In genomic region chr9:129584136-129584535, GRCh38 we compare ENCODE assay signal across 8 cellular contexts. TPM values are rescaled to one million over a fixed set of nuclear protein-coding genes. Genes with fewer than 3 reads are reported as not detected.
DNase-seq lines count a peak whose midpoint lies in the region; ATAC-seq and TF ChIP-seq lines count a peak whose summit lies in the region.

No MANE protein-coding gene starts in this region.

- H3K36me3 ChIP-seq in heart right ventricle = no peaks in the 10 kb centered on the region

- H3K27me3 ChIP-seq in heart right ventricle = no peaks in the 10 kb centered on the region

- H3K4me3 ChIP-seq in heart right ventricle = no peak overlapping the region

- no peaks in the 10 kb centered on the region for H3K9me3 ChIP-seq in heart right ventricle

- 70 to 79% methylated on average over 1 of the region's 1 CpG for WGBS in heart right ventricle, 2 donors

- POLR2A ChIA-PET in activated naive CD8-positive, alpha-beta T cell treated with anti-CD3 and anti-CD28 coated beads, Interleukin-2, amount 10 ng/mL, durations not matched to agents 7 days and 5 days (lab: Charles Lee) = interaction anchor here (0.8 to 2.2 kb wide), 6 partner anchors 9 to 444 kb away, joined by 3 to 9 read pairs (median 5); partner anchors contain the start of gene IER5L

- in situ Hi-C loops in SK-MEL-5 (cut with HindIII; ENCODE audit: low pct_unique_long_range_greater_than_20kb, low sequenced_read_pairs) = no loop called here

- H3K27ac Mint-ChIP-seq in activated naive CD8-positive, alpha-beta T cell treated with anti-CD3 and anti-CD28 coated beads, Interleukin-2, amount 10 ng/mL, durations not matched to agents 7 days and 5 days = peak overlapping the region; percentile 89

- DNase-seq in GM04503 (ENCODE audit: low read depth) (peak; percentile 40), HPDE6-E6E7 (ENCODE audit: extremely low spot score) (peak; percentile 65), SK-MEL-5 (ENCODE audit: low read depth, low spot score) (peak; percentile 91), heart right ventricle (peak in 1 of 2 donors; percentile 83), retina (peak; percentile 73)
- DNase-seq in activated naive CD8-positive, alpha-beta T cell treated with anti-CD3 and anti-CD28 coated beads, Interleukin-2, amount 10 ng/mL, durations not matched to agents 7 days and 5 days = no peak

- H3K36me3 Mint-ChIP-seq in activated naive CD8-positive, alpha-beta T cell treated with anti-CD3 and anti-CD28 coated beads, Interleukin-2, amount 10 ng/mL, durations not matched to agents 7 days and 5 days = peaks cover under 1% of the 10 kb centered on the region

- peak; percentile 42 for ATAC-seq in activated naive CD8-positive, alpha-beta T cell treated with anti-CD3 and anti-CD28 coated beads, Interleukin-2, amount 10 ng/mL, durations not matched to agents 7 days and 5 days (ENCODE audit: low read depth)
- ATAC-seq in heart right ventricle (peak; percentile 61 to 89 (median 84)), HG03378 (IDR thresholded peaks at IDR 0.05; ENCODE audit: unreplicated experiment) (no peak), GM18502 (IDR thresholded peaks at IDR 0.05; ENCODE audit: poor library complexity, unreplicated experiment) (no peak)

- H3K4me1 ChIP-seq in heart right ventricle = peaks cover 0 to 8% (median 3%) of the 10 kb centered on the region in 9 donors

- peak overlapping the region in 5 of 10 donors; percentile 34 to 59 (median 47) for H3K27ac ChIP-seq in heart right ventricle

- no peak for TF ChIP-seq CTCF in heart right ventricle (IDR thresholded peaks at IDR 0.05)

- intact Hi-C loops in heart right ventricle (cut with DNase I) = no loop called here

- H3K9me3 Mint-ChIP-seq in activated naive CD8-positive, alpha-beta T cell treated with anti-CD3 and anti-CD28 coated beads, Interleukin-2, amount 10 ng/mL, durations not matched to agents 7 days and 5 days = no peaks in the 10 kb centered on the region

- peak overlapping the region; percentile 30 for H3K4me3 Mint-ChIP-seq in activated naive CD8-positive, alpha-beta T cell treated with anti-CD3 and anti-CD28 coated beads, Interleukin-2, amount 10 ng/mL, durations not matched to agents 7 days and 5 days

- peaks cover 63% of the 10 kb centered on the region for H3K4me1 Mint-ChIP-seq in activated naive CD8-positive, alpha-beta T cell treated with anti-CD3 and anti-CD28 coated beads, Interleukin-2, amount 10 ng/mL, durations not matched to agents 7 days and 5 days

- H3K27me3 Mint-ChIP-seq in activated naive CD8-positive, alpha-beta T cell treated with anti-CD3 and anti-CD28 coated beads, Interleukin-2, amount 10 ng/mL, durations not matched to agents 7 days and 5 days = peaks cover 4% of the 10 kb centered on the region

RNA-seq across cellular contexts. Expression of gene C9orf50, which starts 36.8 kb away (rescaled TPM):
- not detected in 2 replicates for total RNA-seq in SK-MEL-5 (2014; rRNA removed; shearing (Covaris generic))
- not detected in 2 replicates for polyA plus RNA-seq in SK-MEL-5 (2015; cell fraction: cytosol; rRNA removed)
- not detected in 2 replicates for polyA plus RNA-seq in SK-MEL-5 (2015; cell fraction: nucleus; rRNA removed)
- not detected for total RNA-seq in activated naive CD8-positive, alpha-beta T cell treated with anti-CD3 and anti-CD28 coated beads, Interleukin-2, amount 10 ng/mL, durations not matched to agents 7 days and 5 days
- not detected for total RNA-seq in heart right ventricle
- polyA plus RNA-seq in heart right ventricle = not detected

RNA-seq across cellular contexts. Expression of gene NTMT1, which starts 41.8 kb away (rescaled TPM):
- total RNA-seq in SK-MEL-5 (2014; rRNA removed; shearing (Covaris generic)) = 35.7 and 41.0 TPM in 2 replicates
- polyA plus RNA-seq in SK-MEL-5 (2015; cell fraction: cytosol; rRNA removed) = 43.2 and 55.5 TPM in 2 replicates
- 25.2 and 39.4 TPM in 2 replicates for polyA plus RNA-seq in SK-MEL-5 (2015; cell fraction: nucleus; rRNA removed)
- 10 to 100 TPM; 30.1 to 34.9 TPM for total RNA-seq in activated naive CD8-positive, alpha-beta T cell treated with anti-CD3 and anti-CD28 coated beads, Interleukin-2, amount 10 ng/mL, durations not matched to agents 7 days and 5 days
- total RNA-seq in heart right ventricle = 10 to 100 TPM; 54.0 to 84.2 (median 61.9) TPM
- polyA plus RNA-seq in heart right ventricle = 100 to 1,000 TPM in 1 of 2 donors, 10 to 100 TPM in 1; 60.9 to 123 TPM

RNA-seq across cellular contexts. Expression of gene ASB6, which starts 57.8 kb away (rescaled TPM):
- total RNA-seq in SK-MEL-5 (2014; rRNA removed; shearing (Covaris generic)) = 14.2 and 17.3 TPM in 2 replicates
- 40.3 and 52.9 TPM in 2 replicates for polyA plus RNA-seq in SK-MEL-5 (2015; cell fraction: cytosol; rRNA removed)
- polyA plus RNA-seq in SK-MEL-5 (2015; cell fraction: nucleus; rRNA removed) = 70.7 and 76.5 TPM in 2 replicates
- total RNA-seq in activated naive CD8-positive, alpha-beta T cell treated with anti-CD3 and anti-CD28 coated beads, Interleukin-2, amount 10 ng/mL, durations not matched to agents 7 days and 5 days = 10 to 100 TPM; 27.8 to 29.0 TPM
- total RNA-seq in heart right ventricle = 10 to 100 TPM in 2 of 10 donors, 1 to 10 TPM in 8; 6.2 to 11.8 (median 9.0) TPM
- polyA plus RNA-seq in heart right ventricle = 10 to 100 TPM in 1 of 2 donors, 1 to 10 TPM in 1; 9.2 to 11.2 TPM

Comparison
In these comparisons a context has a peak if more than half of its experiments do, and no peak if none do; other contexts are left out.
1. ATAC-seq: peak in activated naive CD8-positive, alpha-beta T cell treated with anti-CD3 and anti-CD28 coated beads, Interleukin-2, amount 10 ng/mL, durations not matched to agents 7 days and 5 days (single experiment) and heart right ventricle (8 of 8); none in HG03378 (single experiment) and GM18502 (single experiment).